28 cellular contexts compared by ENCODE assay signal in the genomic region with DNA sequence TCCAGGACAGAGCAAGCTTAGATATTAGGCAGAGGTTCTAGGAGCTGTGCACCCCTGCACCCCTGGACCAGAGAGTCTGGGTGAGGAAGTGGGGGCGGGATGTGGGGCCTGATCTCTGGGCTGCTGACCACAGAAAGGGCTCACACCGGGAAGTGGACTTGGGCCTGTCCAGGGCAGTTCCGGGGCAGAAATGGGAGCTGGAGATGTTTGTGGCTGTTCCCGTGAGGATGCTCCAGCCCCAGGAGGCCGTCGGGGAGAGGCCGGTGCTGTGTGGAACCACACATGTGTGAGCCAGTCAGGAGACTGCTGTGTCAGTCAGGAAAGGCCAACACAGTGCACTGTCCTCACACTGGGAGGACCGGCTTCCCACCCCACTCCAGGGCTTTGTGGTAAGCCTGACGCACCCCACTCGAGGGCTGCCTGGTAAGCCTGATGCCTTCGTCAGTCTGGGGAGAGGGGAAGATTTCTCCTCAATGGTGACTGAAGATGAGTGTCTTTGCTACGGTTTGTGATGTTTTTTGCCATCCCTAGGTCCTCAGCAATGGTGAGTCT.
"Had no signal": no experiment of that assay in that cellular context is flagged by ENCODE, and none has a peak within 500 bp of the region (broad histone marks: within the 10 kb centered on the region; RNA-seq: fewer than 3 reads in every experiment).

No MANE protein-coding gene starts in this region.

- H3K4me1 ChIP-seq: heart right ventricle, left lung, neural progenitor cell, right lobe of liver, thyroid gland had no signal

- H3K9me3 Mint-ChIP-seq: activated CD4-positive, alpha-beta memory T cell treated with anti-CD3 and anti-CD28 coated beads, Interleukin-2, amount 10 ng/mL, durations not matched to agents 7 days and 5 days; activated CD4-positive, alpha-beta T cell treated with anti-CD3 and anti-CD28 coated beads, Interleukin-2, amount 10 ng/mL, durations not matched to agents 7 days and 5 days; activated T-cell treated with anti-CD3 and anti-CD28 coated beads, Interleukin-2, amount 50 U/mL, for 24 hours; dendritic cell treated with granulocyte-macrophage colony-stimulating factor and Interleukin-4, amounts not matched to agents 40 ng/mL and 50 ng/mL, for 4 days; endodermal cell; natural killer cell had no signal

- H3K27ac Mint-ChIP-seq: activated CD4-positive, alpha-beta memory T cell treated with anti-CD3 and anti-CD28 coated beads, Interleukin-2, amount 10 ng/mL, durations not matched to agents 7 days and 5 days; activated CD4-positive, alpha-beta T cell treated with anti-CD3 and anti-CD28 coated beads, Interleukin-2, amount 10 ng/mL, durations not matched to agents 7 days and 5 days; activated T-cell treated with anti-CD3 and anti-CD28 coated beads, Interleukin-2, amount 50 U/mL, for 24 hours; dendritic cell treated with granulocyte-macrophage colony-stimulating factor and Interleukin-4, amounts not matched to agents 40 ng/mL and 50 ng/mL, for 4 days; endodermal cell; natural killer cell; stimulated activated memory B cell treated with anti-CD40 and anti-IgM and Interleukin-4, amounts not matched to agents 10 μg/mL and 1 μg/mL and 100 μg/mL, for 72 hours had no signal

- H3K27ac ChIP-seq: heart right ventricle, left lung, neural progenitor cell, right lobe of liver, stomach, thyroid gland had no signal

- H3K36me3 Mint-ChIP-seq: natural killer cell; neural progenitor cell; stimulated activated memory B cell treated with anti-CD40 and anti-IgM and Interleukin-4, amounts not matched to agents 10 μg/mL and 1 μg/mL and 100 μg/mL, for 72 hours had no signal

- ATAC-seq: esophagus mucosa; heart right ventricle; left lung; natural killer cell; right lobe of liver; SK-N-SH treated with all-trans-retinoic acid at 6 μM for 48 hours; stimulated activated memory B cell treated with anti-CD40 and anti-IgM and Interleukin-4, amounts not matched to agents 10 μg/mL and 1 μg/mL and 100 μg/mL, for 72 hours had no signal

- DNase-seq: activated CD4-positive, alpha-beta memory T cell treated with anti-CD3 and anti-CD28 coated beads, Interleukin-2, amount 10 ng/mL, durations not matched to agents 7 days and 5 days; activated CD4-positive, alpha-beta T cell treated with anti-CD3 and anti-CD28 coated beads for 1 hour; activated CD4-positive, alpha-beta T cell treated with anti-CD3 and anti-CD28 coated beads, Interleukin-2, amount 10 ng/mL, durations not matched to agents 7 days and 5 days; activated CD8-positive, alpha-beta memory T cell treated with anti-CD3 and anti-CD28 coated beads, Interleukin-2, amount 50 U/mL, for 48 hours; activated naive CD4-positive, alpha-beta T cell; activated T-cell treated with anti-CD3 and anti-CD28 coated beads, Interleukin-2, amount 50 U/mL, for 24 hours; amniotic stem cell; central memory CD4-positive, alpha-beta T cell; endodermal cell; foreskin fibroblast; heart right ventricle; mesendoderm; natural killer cell; right lobe of liver; stimulated activated CD4-positive, alpha-beta T cell treated with anti-CD3 and anti-CD28 coated beads, Interleukin-1b, Interleukin-23, amount 100 ng/mL, for 48 hours; stimulated activated CD4-positive, alpha-beta T cell treated with anti-CD3 and anti-CD28 coated beads, Interleukin-4, amount 100 ng/mL, for 4 hours; stimulated activated CD8-positive, alpha-beta memory T cell treated with anti-CD3 and anti-CD28 coated beads, Interleukin-4, amount 100 ng/mL, for 48 hours; stomach; T-helper 2 cell; thyroid gland had no signal

- H3K4me3 ChIP-seq: heart right ventricle, left lung, lung, neural progenitor cell, right lobe of liver, skin epidermis, stomach, thyroid gland had no signal

- H3K9me3 ChIP-seq: heart right ventricle, left lung, right lobe of liver, stomach, thyroid gland had no signal

- H3K36me3 ChIP-seq: heart right ventricle, left lung, neural progenitor cell, right lobe of liver, stomach, thyroid gland had no signal

- H3K4me1 Mint-ChIP-seq: activated CD4-positive, alpha-beta memory T cell treated with anti-CD3 and anti-CD28 coated beads, Interleukin-2, amount 10 ng/mL, durations not matched to agents 7 days and 5 days; activated CD4-positive, alpha-beta T cell treated with anti-CD3 and anti-CD28 coated beads, Interleukin-2, amount 10 ng/mL, durations not matched to agents 7 days and 5 days; endodermal cell; natural killer cell; stimulated activated memory B cell treated with anti-CD40 and anti-IgM and Interleukin-4, amounts not matched to agents 10 μg/mL and 1 μg/mL and 100 μg/mL, for 72 hours had no signal

- H3K27me3 Mint-ChIP-seq: activated CD4-positive, alpha-beta memory T cell treated with anti-CD3 and anti-CD28 coated beads, Interleukin-2, amount 10 ng/mL, durations not matched to agents 7 days and 5 days; activated CD4-positive, alpha-beta T cell treated with anti-CD3 and anti-CD28 coated beads, Interleukin-2, amount 10 ng/mL, durations not matched to agents 7 days and 5 days; dendritic cell treated with granulocyte-macrophage colony-stimulating factor and Interleukin-4, amounts not matched to agents 40 ng/mL and 50 ng/mL, for 4 days had no signal

- H3K27me3 ChIP-seq: neural progenitor cell, right lobe of liver, thyroid gland had no signal

- H3K4me3 Mint-ChIP-seq: activated CD4-positive, alpha-beta memory T cell treated with anti-CD3 and anti-CD28 coated beads, Interleukin-2, amount 10 ng/mL, durations not matched to agents 7 days and 5 days; activated CD4-positive, alpha-beta T cell treated with anti-CD3 and anti-CD28 coated beads, Interleukin-2, amount 10 ng/mL, durations not matched to agents 7 days and 5 days; activated T-cell treated with anti-CD3 and anti-CD28 coated beads, Interleukin-2, amount 50 U/mL, for 24 hours; dendritic cell treated with granulocyte-macrophage colony-stimulating factor and Interleukin-4, amounts not matched to agents 40 ng/mL and 50 ng/mL, for 4 days; endodermal cell; natural killer cell; neural progenitor cell; stimulated activated memory B cell treated with anti-CD40 and anti-IgM and Interleukin-4, amounts not matched to agents 10 μg/mL and 1 μg/mL and 100 μg/mL, for 72 hours had no signal
